Comparison of ENCODE assay signal across 1 cellular context in genomic region chr2:69601179-69601612, GRCh38.
TF ChIP-seq lines count a peak whose summit lies in the region.

No MANE protein-coding gene starts in this region.

TF ChIP-seq in K562, 482 proteins besides CTCF, POLR2A, EP300 and RAD21 (continued from another document and continues in another):
- 0 out of 4 replicates have a peak, but pooled peaks of 1 of the 2 experiments have one; percentile 32 for TF ChIP-seq ZNF639 (CRISPR knock-in tag; conservative IDR thresholded peaks at IDR 0.05 in 1 of 2, IDR thresholded peaks at IDR 0.05 in 1 of 2)
- no peak for TF ChIP-seq ZBTB43 (CRISPR knock-in tag; IDR thresholded peaks at IDR 0.05)
- TF ChIP-seq ZNF76 (CRISPR knock-in tag; IDR thresholded peaks at IDR 0.05; ENCODE audit: borderline replicate concordance) = no peak
- no peak for TF ChIP-seq NFYB (IDR thresholded peaks at IDR 0.05; ENCODE audit: extremely low read depth, insufficient read length)
- TF ChIP-seq ZBTB26 (CRISPR knock-in tag; IDR thresholded peaks at IDR 0.05) = no peak
- no peak for TF ChIP-seq ZNF3 (CRISPR knock-in tag; IDR thresholded peaks at IDR 0.05)
- TF ChIP-seq ARID1B (IDR thresholded peaks at IDR 0.05) = peak; percentile 96
- TF ChIP-seq MAFG (tag; conservative IDR thresholded peaks at IDR 0.05) = peak; percentile 70
- peak; percentile 93 for TF ChIP-seq NFE2 (IDR thresholded peaks at IDR 0.05; ENCODE audit: low read depth)
- TF ChIP-seq SUPT5H (IDR thresholded peaks at IDR 0.05) = no peak
- no peak for TF ChIP-seq NR1H2 (CRISPR knock-in tag; IDR thresholded peaks at IDR 0.05)
- peak; percentile 88 for TF ChIP-seq CTBP1 (IDR thresholded peaks at IDR 0.05; ENCODE audit: borderline replicate concordance)
- TF ChIP-seq NR2C1 (IDR thresholded peaks at IDR 0.05) = no peak
- no peak for TF ChIP-seq NR2C1 (tag; IDR thresholded peaks at IDR 0.05)
- no peak for TF ChIP-seq TCF15 (CRISPR knock-in tag; IDR thresholded peaks at IDR 0.05)
- TF ChIP-seq KLF13 (tag; IDR thresholded peaks at IDR 0.05; ENCODE audit: borderline replicate concordance, low read depth) = no peak
- TF ChIP-seq BRF2 (IDR thresholded peaks at IDR 0.05; ENCODE audit: borderline replicate concordance, insufficient read depth, insufficient read length) = no peak
- no peak for TF ChIP-seq SMARCA5 (IDR thresholded peaks at IDR 0.05)
- no peak for TF ChIP-seq RBM25 (IDR thresholded peaks at IDR 0.05; ENCODE audit: low read depth, low read length, severe bottlenecking)
- TF ChIP-seq PATZ1 (CRISPR knock-in tag; IDR thresholded peaks at IDR 0.05; ENCODE audit: borderline replicate concordance) = no peak
- no peak for TF ChIP-seq ETS1 (conservative IDR thresholded peaks at IDR 0.05; ENCODE audit: control insufficient read depth, low read depth, low read length)
- no peak for TF ChIP-seq FOXK1 (CRISPR knock-in tag; IDR thresholded peaks at IDR 0.05; ENCODE audit: borderline replicate concordance)
- no peak for TF ChIP-seq ZBED1 (IDR thresholded peaks at IDR 0.05)
- no peak for TF ChIP-seq CBX2 (IDR thresholded peaks at IDR 0.05; ENCODE audit: insufficient read depth, low read length, poor library complexity, severe bottlenecking)
- TF ChIP-seq SPI1 (IDR thresholded peaks at IDR 0.05; ENCODE audit: borderline replicate concordance, low read depth, low read length) = no peak
- no peak for TF ChIP-seq KDM2B (CRISPR knock-in tag; IDR thresholded peaks at IDR 0.05)
- TF ChIP-seq PTBP1 (IDR thresholded peaks at IDR 0.05; ENCODE audit: low read depth, low read length) = no peak
- no peak for TF ChIP-seq ZBTB7A (IDR thresholded peaks at IDR 0.05; ENCODE audit: borderline replicate concordance, control insufficient read depth, low read depth, low read length)
- TF ChIP-seq FOSL1 (tag; conservative IDR thresholded peaks at IDR 0.05) = peak; percentile 99
- TF ChIP-seq ZBTB49 (CRISPR knock-in tag; IDR thresholded peaks at IDR 0.05; ENCODE audit: borderline replicate concordance) = no peak
- no peak for TF ChIP-seq ZNF143 (CRISPR knock-in tag; IDR thresholded peaks at IDR 0.05)
- TF ChIP-seq E2F5 (CRISPR knock-in tag; IDR thresholded peaks at IDR 0.05) = no peak
- no peak for TF ChIP-seq MITF (IDR thresholded peaks at IDR 0.05)
- TF ChIP-seq CTCFL (IDR thresholded peaks at IDR 0.05; ENCODE audit: borderline replicate concordance, insufficient read depth, low read depth, low read length, poor library complexity, severe bottlenecking) = no peak
- peak; percentile 60; the same call in 1 of the 2 replicates for TF ChIP-seq RNF2 (IDR thresholded peaks at IDR 0.05)
- TF ChIP-seq ARID4B (CRISPR knock-in tag; IDR thresholded peaks at IDR 0.05) = no peak
- peak; percentile 82 for TF ChIP-seq CCNT2 (IDR thresholded peaks at IDR 0.05; ENCODE audit: borderline replicate concordance, extremely low read depth, insufficient read length, low read depth, low read length)
- peak; percentile 77; the same call in 1 of the 2 replicates for TF ChIP-seq TCF7 (IDR thresholded peaks at IDR 0.05; ENCODE audit: borderline replicate concordance)
- TF ChIP-seq ZNF354B (CRISPR knock-in tag; IDR thresholded peaks at IDR 0.05) = no peak
- no peak for TF ChIP-seq NCOA4 (IDR thresholded peaks at IDR 0.05; ENCODE audit: partially characterized antibody)
- TF ChIP-seq SRF (CRISPR knock-in tag; IDR thresholded peaks at IDR 0.05) = no peak
- no peak for TF ChIP-seq CCAR2 (IDR thresholded peaks at IDR 0.05; ENCODE audit: low read depth, low read length)
- no peak for TF ChIP-seq FUS (optimal IDR thresholded peaks at IDR 0.05; ENCODE audit: low read depth, low read length)
